In the genomic region with DNA sequence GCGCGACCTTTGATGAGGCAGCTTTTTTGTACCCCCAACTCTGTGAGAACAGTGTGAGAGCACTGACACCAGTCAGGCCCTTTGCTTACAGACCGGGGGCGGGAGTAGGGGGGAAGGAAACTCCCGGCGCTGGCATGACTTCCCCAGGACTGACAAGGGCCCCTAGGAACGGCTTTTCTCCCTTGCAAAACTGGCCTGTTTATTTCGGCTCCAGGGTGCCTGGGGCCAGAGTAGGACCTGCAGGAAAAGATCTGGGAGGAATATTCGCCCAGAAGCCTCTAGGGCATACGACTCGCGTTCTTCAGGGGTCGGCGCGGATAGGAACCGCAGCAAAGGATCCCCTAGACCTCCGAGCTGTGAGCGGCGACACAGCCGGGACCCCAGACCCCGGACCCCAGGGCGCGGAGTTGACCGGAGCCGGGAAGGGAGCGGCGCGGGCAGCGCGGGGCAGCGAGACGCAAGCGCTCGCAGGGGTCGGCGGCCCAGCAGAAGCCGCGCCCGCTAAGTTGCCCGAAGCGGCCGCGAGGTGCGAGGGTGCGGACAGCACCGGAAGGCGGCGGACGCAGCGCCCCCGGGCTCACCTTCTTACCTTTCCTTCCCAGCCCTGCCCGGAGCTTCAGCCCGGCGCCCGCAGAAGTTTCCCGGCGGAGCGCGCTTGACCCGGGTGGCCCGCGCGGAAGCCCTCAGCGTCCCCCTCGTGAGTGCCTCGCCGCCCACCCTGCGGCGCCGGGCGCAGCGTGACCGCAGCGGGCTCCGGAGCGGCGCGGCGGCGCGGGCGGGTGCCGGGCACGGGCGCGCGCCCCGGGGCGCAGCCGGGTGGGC, we compare ENCODE assay signal across 8 cellular contexts. TPM values are rescaled to one million over a fixed set of nuclear protein-coding genes. Genes with fewer than 3 reads are reported as not detected.
DNase-seq lines count a peak whose midpoint lies in the region; ATAC-seq and TF ChIP-seq lines count a peak whose summit lies in the region.

A gene with protein sequence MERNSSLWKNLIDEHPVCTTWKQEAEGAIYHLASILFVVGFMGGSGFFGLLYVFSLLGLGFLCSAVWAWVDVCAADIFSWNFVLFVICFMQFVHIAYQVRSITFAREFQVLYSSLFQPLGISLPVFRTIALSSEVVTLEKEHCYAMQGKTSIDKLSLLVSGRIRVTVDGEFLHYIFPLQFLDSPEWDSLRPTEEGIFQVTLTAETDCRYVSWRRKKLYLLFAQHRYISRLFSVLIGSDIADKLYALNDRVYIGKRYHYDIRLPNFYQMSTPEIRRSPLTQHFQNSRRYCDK (minus strand): TSS at position 771 of the 822 bp plus-strand sequence. CDS start 18,105 bp downstream, outside the sequence.

- peak within 1 kb of the TSS; percentile 41 for H3K27ac ChIP-seq in smooth muscle cell (ENCODE audit: low read depth)

- 2% methylated on average over 44 of the region's 90 CpGs for WGBS in smooth muscle cell (ENCODE audit: low lambda C conversion rate)

- no peaks in the 10 kb centered on the region for H3K9me3 Mint-ChIP-seq in activated T-cell treated with anti-CD3 and anti-CD28 coated beads, Interleukin-2, amount 50 U/mL, for 24 hours
- H3K9me3 Mint-ChIP-seq in brain: peaks cover 0 to 4% (median 0%) of the 10 kb centered on the region in 5 experiments
- H3K9me3 Mint-ChIP-seq in immature natural killer cell: peaks cover 0 to 1% (median 0%) of the 10 kb centered on the region in 6 donors

- H3K36me3 ChIP-seq in smooth muscle cell (ENCODE audit: low read depth): no peaks in the 10 kb centered on the region

- no peaks in the 10 kb centered on the region for H3K9me3 ChIP-seq in smooth muscle cell (replicated peaks; ENCODE audit: low read depth)

- no peaks in the 10 kb centered on the region for H3K79me2 ChIP-seq in smooth muscle cell (ENCODE audit: low read depth)

- peaks cover 10% of the 10 kb centered on the region for H3F3A ChIP-seq in smooth muscle cell (ENCODE audit: low read depth)

- peak within 1 kb of the TSS; percentile 62 for H3K9ac ChIP-seq in smooth muscle cell (ENCODE audit: low read depth)

- H3K4me3 Mint-ChIP-seq in activated T-cell treated with anti-CD3 and anti-CD28 coated beads, Interleukin-2, amount 50 U/mL, for 24 hours: peak within 1 kb of the TSS; percentile 53
- H3K4me3 Mint-ChIP-seq in brain: peak within 1 kb of the TSS; percentile 80 to 94 (median 81)
- H3K4me3 Mint-ChIP-seq in immature natural killer cell: peak within 1 kb of the TSS in 3 of 5 donors; percentile 31 to 50 (median 48)

- H3K27me3 Mint-ChIP-seq in activated T-cell treated with anti-CD3 and anti-CD28 coated beads, Interleukin-2, amount 50 U/mL, for 24 hours: peaks cover 68% of the 10 kb centered on the region
- H3K27me3 Mint-ChIP-seq in brain (peaks cover 58% of the 10 kb centered on the region), immature natural killer cell (ENCODE audit: low read depth in 3 of 3) (peaks cover 8 to 19% (median 14%) of the 10 kb centered on the region in 3 donors)

- peak within 1 kb of the TSS; percentile 89 for H3K4me2 ChIP-seq in smooth muscle cell

- H2AFZ ChIP-seq in smooth muscle cell (ENCODE audit: low read depth): peak within 1 kb of the TSS; percentile 88

- DNase-seq in activated T-cell treated with anti-CD3 and anti-CD28 coated beads, Interleukin-2, amount 50 U/mL, for 24 hours: peak; percentile 29
- DNase-seq in activated T-cell treated with anti-CD3 and anti-CD28 coated beads, Interleukin-2, amount 50 U/mL, for 1 hour: no peak
- DNase-seq in Kasumi-1 (lab: John Stamatoyannopoulos, UW) (peak; percentile 14 to 18), immature natural killer cell (no peak), smooth muscle cell (lab: John Stamatoyannopoulos, UW; ENCODE audit: unreplicated experiment) (no peak), NK-92 (lab: John Stamatoyannopoulos, UW; ENCODE audit: unreplicated experiment) (no peak)

- H4K20me1 ChIP-seq in smooth muscle cell (ENCODE audit: low read depth): no peaks in the 10 kb centered on the region

- TF ChIP-seq CTCF in brain (conservative IDR thresholded peaks at IDR 0.05) (peak in 1 of 2 experiments; percentile 22), smooth muscle cell (IDR thresholded peaks at IDR 0.05; ENCODE audit: borderline replicate concordance, insufficient read depth, poor library complexity, severe bottlenecking) (no peak)

- H3K36me3 Mint-ChIP-seq in activated T-cell treated with anti-CD3 and anti-CD28 coated beads, Interleukin-2, amount 50 U/mL, for 24 hours (ENCODE audit: low read depth): no peaks in the 10 kb centered on the region
- H3K36me3 Mint-ChIP-seq in brain (no peaks in the 10 kb centered on the region), immature natural killer cell (no peaks in the 10 kb centered on the region)

- peaks cover 12% of the 10 kb centered on the region for H3K27me3 ChIP-seq in smooth muscle cell (ENCODE audit: low read depth)

- no peak within 1 kb of the TSS for H3K27ac Mint-ChIP-seq in activated T-cell treated with anti-CD3 and anti-CD28 coated beads, Interleukin-2, amount 50 U/mL, for 24 hours
- H3K27ac Mint-ChIP-seq in brain (peak within 1 kb of the TSS in 3 of 5 experiments; percentile 65 to 80 (median 77)), immature natural killer cell (no peak within 1 kb of the TSS)

- H3K4me3 ChIP-seq in smooth muscle cell: peak within 1 kb of the TSS; percentile 61

- no peak for ATAC-seq in GM18867 (IDR thresholded peaks at IDR 0.05; ENCODE audit: unreplicated experiment)

- no peaks in the 10 kb centered on the region for H3K4me1 ChIP-seq in smooth muscle cell (ENCODE audit: low read depth)

- peaks cover 6% of the 10 kb centered on the region for H3K4me1 Mint-ChIP-seq in activated T-cell treated with anti-CD3 and anti-CD28 coated beads, Interleukin-2, amount 50 U/mL, for 24 hours (ENCODE audit: low read depth)
- H3K4me1 Mint-ChIP-seq in brain (peaks cover 16% of the 10 kb centered on the region), immature natural killer cell (peaks cover 1 to 5% of the 10 kb centered on the region in 2 donors)

RNA-seq across cellular contexts. Expression of the gene that starts here (rescaled TPM):
- 8.0 TPM for polyA plus RNA-seq in brain (ENCODE audit: insufficient read depth, low read depth, low replicate concordance)
- polyA plus RNA-seq in immature natural killer cell: not detected
- 1.0 and 4.8 TPM in 2 replicates for total RNA-seq in smooth muscle cell
- 5.0 and 6.1 TPM in 2 replicates for polyA plus RNA-seq in smooth muscle cell

Comparison
In these comparisons a context has a peak if more than half of its experiments do, and no peak if none do; other contexts are left out.
1. DNase-seq: peak in activated T-cell treated with anti-CD3 and anti-CD28 coated beads, Interleukin-2, amount 50 U/mL, for 24 hours (single experiment) and Kasumi-1 (2 of 2); none in activated T-cell treated with anti-CD3 and anti-CD28 coated beads, Interleukin-2, amount 50 U/mL, for 1 hour (single experiment), immature natural killer cell (0 of 3), smooth muscle cell (single experiment) and NK-92 (single experiment).
2. H3K27ac Mint-ChIP-seq: peak in brain (3 of 5); none in activated T-cell treated with anti-CD3 and anti-CD28 coated beads, Interleukin-2, amount 50 U/mL, for 24 hours (single experiment) and immature natural killer cell (0 of 6).
3. Peak in every context shown above with its lines, with median percentiles within 50 percentile points of each other: H3K4me3 Mint-ChIP-seq.